15 cellular contexts compared by ENCODE assay signal in genomic region chr2:64951306-64951953, GRCh38. TPM values are rescaled to one million over a fixed set of nuclear protein-coding genes. Genes with fewer than 3 reads are reported as not detected.
DNase-seq lines count a peak whose midpoint lies in the region; ATAC-seq, FAIRE-seq and TF ChIP-seq lines count a peak whose summit lies in the region.
"Had no signal": no experiment of that assay in that cellular context is flagged by ENCODE, and none has a peak within 500 bp of the region (broad histone marks: within the 10 kb centered on the region; RNA-seq: fewer than 3 reads in every experiment).

No MANE protein-coding gene starts in this region.

- peaks cover 7 to 16% of the 10 kb centered on the region in 2 donors for H3K36me3 Mint-ChIP-seq in stimulated activated naive B cell treated with anti-CD40 and anti-IgM and Interleukin-4, amounts not matched to agents 10 μg/mL and 1 μg/mL and 100 μg/mL, for 72 hours
- no peaks in the 10 kb centered on the region for H3K36me3 Mint-ChIP-seq in activated T-cell treated with anti-CD3 and anti-CD28 coated beads, Interleukin-2, amount 50 U/mL, for 4 hours (ENCODE audit: insufficient read depth)

- peaks cover 24 to 43% of the 10 kb centered on the region in 2 donors for H3K4me1 Mint-ChIP-seq in stimulated activated naive B cell treated with anti-CD40 and anti-IgM and Interleukin-4, amounts not matched to agents 10 μg/mL and 1 μg/mL and 100 μg/mL, for 72 hours
- H3K4me1 Mint-ChIP-seq in activated T-cell treated with anti-CD3 and anti-CD28 coated beads, Interleukin-2, amount 50 U/mL, for 4 hours (ENCODE audit: low read depth), result peaks cover 16% of the 10 kb centered on the region

- CTCF ChIA-PET in HepG2 (lab: Yijun Ruan, JAX; ENCODE audit: low intra/inter-chr PET ratio, low total read pairs), result interaction anchor here (0.7 kb wide), 1 partner anchor 35 kb away, joined by 3 read pairs; no protein-coding TSS in a partner anchor
- CTCF ChIA-PET in RWPE1 (lab: Yijun Ruan, JAX), result no interaction called here

- FAIRE-seq in HepG2 (lab: Jason Lieb, UNC), result no peak

- POLR2A ChIA-PET in HepG2 (lab: Yijun Ruan, JAX) (interaction anchor here (1.1 to 1.2 kb wide), 2 partner anchors 36 to 38 kb away, joined by 3 to 4 read pairs; partner anchors contain the start of gene SLC1A4), RWPE1 (lab: Yijun Ruan, JAX; ENCODE audit: low non-redundant PET) (no interaction called here)

- no TSS peak for BruUV-seq in HepG2 (replicated peaks; lab: Mats Ljungman, UMichigan)

- H3K9me3 Mint-ChIP-seq in stimulated activated naive B cell treated with anti-CD40 and anti-IgM and Interleukin-4, amounts not matched to agents 10 μg/mL and 1 μg/mL and 100 μg/mL, for 72 hours, result peaks cover 0 to 4% of the 10 kb centered on the region in 2 donors
- H3K9me3 Mint-ChIP-seq in activated T-cell treated with anti-CD3 and anti-CD28 coated beads, Interleukin-2, amount 50 U/mL, for 4 hours, result no peaks in the 10 kb centered on the region

- H3K4me2 ChIP-seq in HepG2 (ENCODE audit: low read depth, low read length), result peak overlapping the region; percentile 20

- H3K9me3 ChIP-seq in HepG2 (ENCODE audit: low read length) (no peaks in the 10 kb centered on the region), right lobe of liver (no peaks in the 10 kb centered on the region)

- no peak overlapping the region for H3K27ac ChIP-seq in HepG2 (ENCODE audit: extremely low read length, insufficient read depth, low read length)
- no peak overlapping the region for H3K27ac ChIP-seq in right lobe of liver
- 0 out of 2 replicates have a peak overlapping the region, but pooled peaks have one; percentile 26 for H3K27ac ChIP-seq in RWPE1

- TF ChIP-seq CTCF in HepG2 (CRISPR knock-in tag; IDR thresholded peaks at IDR 0.05) (no peak), right lobe of liver (IDR thresholded peaks at IDR 0.05) (no peak), RWPE1 (conservative IDR thresholded peaks at IDR 0.05; ENCODE audit: low read depth) (no peak)

- no peak for TF ChIP-seq RAD21 in HepG2 (CRISPR knock-in tag; IDR thresholded peaks at IDR 0.05)

- H3K79me2 ChIP-seq in HepG2 (ENCODE audit: insufficient read depth, low read length), result no peaks in the 10 kb centered on the region

- H3K4me3 Mint-ChIP-seq in stimulated activated naive B cell treated with anti-CD40 and anti-IgM and Interleukin-4, amounts not matched to agents 10 μg/mL and 1 μg/mL and 100 μg/mL, for 72 hours, result no peak overlapping the region
- H3K4me3 Mint-ChIP-seq in activated T-cell treated with anti-CD3 and anti-CD28 coated beads, Interleukin-2, amount 50 U/mL, for 4 hours, result no peak overlapping the region

- TF ChIP-seq EP300 in HepG2 (IDR thresholded peaks at IDR 0.05; ENCODE audit: low read depth in 2 of 2, low read length in 2 of 2), result no peak
- no peak for TF ChIP-seq EP300 in HepG2 (CRISPR knock-in tag; IDR thresholded peaks at IDR 0.05; ENCODE audit: borderline replicate concordance)

- H3K27me3 Mint-ChIP-seq in stimulated activated naive B cell treated with anti-CD40 and anti-IgM and Interleukin-4, amounts not matched to agents 10 μg/mL and 1 μg/mL and 100 μg/mL, for 72 hours, result no peaks in the 10 kb centered on the region
- no peaks in the 10 kb centered on the region for H3K27me3 Mint-ChIP-seq in activated T-cell treated with anti-CD3 and anti-CD28 coated beads, Interleukin-2, amount 50 U/mL, for 4 hours (ENCODE audit: low read depth)

- H2AFZ ChIP-seq in HepG2 (ENCODE audit: low read length), result no peak overlapping the region

- no peak overlapping the region for H3K4me3 ChIP-seq in HepG2 (replicated peaks in 1 of 3; ENCODE audit: insufficient read depth in 1 of 3, low read depth in 2 of 3, low read length in 3 of 3)
- no peak overlapping the region for H3K4me3 ChIP-seq in right lobe of liver

- no peak overlapping the region for H3K9ac ChIP-seq in HepG2 (ENCODE audit: insufficient read depth, low read depth, low read length)

- H3K36me3 ChIP-seq in HepG2 (replicated peaks in 1 of 2; ENCODE audit: control insufficient read depth in 1 of 2, insufficient read depth in 2 of 2, low read length in 2 of 2), result no peaks in the 10 kb centered on the region
- H3K36me3 ChIP-seq in right lobe of liver, result no peaks in the 10 kb centered on the region

- intact Hi-C loops in HepG2 (cut with micrococcal nuclease; ENCODE audit: unreplicated experiment), result no loop called here
- intact Hi-C loops in right lobe of liver (cut with DNase I), result no loop called here

- H3K4me1 ChIP-seq in HepG2 (ENCODE audit: insufficient read depth, low read length) (peaks cover 40% of the 10 kb centered on the region), right lobe of liver (peaks cover 0 to 6% (median 0%) of the 10 kb centered on the region in 4 donors)
- H3K4me1 ChIP-seq: Caco-2 had no signal

- no peaks in the 10 kb centered on the region for H4K20me1 ChIP-seq in HepG2 (ENCODE audit: insufficient read depth, low read length)

- in situ Hi-C loops in HepG2 (cut with HindIII; ENCODE audit: extremely low pct_ligation_motif_present, low pct_unique_long_range_greater_than_20kb), result no loop called here

- H3K27me3 ChIP-seq in HepG2 (ENCODE audit: control insufficient read depth in 1 of 2, insufficient read depth in 2 of 2, low read length in 2 of 2), result no peaks in the 10 kb centered on the region
- H3K27me3 ChIP-seq in right lobe of liver, result no peaks in the 10 kb centered on the region

- TF ChIP-seq POLR2A in HepG2 (IDR thresholded peaks at IDR 0.05; ENCODE audit: insufficient read depth in 1 of 2, low read depth in 2 of 2, low read length in 2 of 2), result no peak
- TF ChIP-seq POLR2A in right lobe of liver (IDR thresholded peaks at IDR 0.05), result no peak

- peak overlapping the region; percentile 67 for H3K27ac Mint-ChIP-seq in stimulated activated naive B cell treated with anti-CD40 and anti-IgM and Interleukin-4, amounts not matched to agents 10 μg/mL and 1 μg/mL and 100 μg/mL, for 72 hours

- ATAC-seq in HepG2 (peak; percentile 48), right lobe of liver (no peak), esophagus mucosa (peak; percentile 18)
- peak; percentile 25 to 36 for ATAC-seq in stimulated activated naive B cell treated with anti-CD40 and anti-IgM and Interleukin-4, amounts not matched to agents 10 μg/mL and 1 μg/mL and 100 μg/mL, for 72 hours (replicated peaks)
- ATAC-seq in activated T-cell treated with anti-CD3 and anti-CD28 coated beads, Interleukin-2, amount 50 U/mL, for 4 hours, result no peak
- ATAC-seq: PC-3 had no signal

- DNase-seq in HepG2 (ENCODE audit: low spot score) (no peak), right lobe of liver (no peak), RWPE1 (ENCODE audit: low spot score) (no peak), Kasumi-1 (lab: John Stamatoyannopoulos, UW) (no peak), NCI-H345 (lab: John Stamatoyannopoulos, UW) (no peak)
- no peak for DNase-seq in stimulated activated naive B cell treated with anti-CD40 and anti-IgM and Interleukin-4, amounts not matched to agents 10 μg/mL and 1 μg/mL and 100 μg/mL, for 72 hours
- no peak for DNase-seq in activated T-cell treated with anti-CD3 and anti-CD28 coated beads, Interleukin-2, amount 50 U/mL, for 4 hours
- DNase-seq: Caco-2, GOT3, NCI-H1417 treated with DMSO at 0.1 percent for 48 hours, NCI-H2029 treated with DMSO at 0.1 percent for 48 hours, NCI-H2227 treated with DMSO at 0.1 percent for 48 hours, NCI-H526, PC-3 had no signal

- 15% methylated on average over 5 of the region's 5 CpGs for WGBS in HepG2 (ENCODE audit: low lambda C conversion rate)
- WGBS in right lobe of liver (ENCODE audit: insufficient coverage, low coverage, low lambda C conversion rate, missing lambda C conversion rate), result 61% methylated on average over 4 of the region's 5 CpGs

TF ChIP-seq in HepG2, 621 proteins besides CTCF, POLR2A, EP300 and RAD21 (continues in another document):
- no peak for TF ChIP-seq CC2D1A (CRISPR knock-in tag; IDR thresholded peaks at IDR 0.05)
- no peak for TF ChIP-seq REL (CRISPR knock-in tag; conservative IDR thresholded peaks at IDR 0.05)

RNA-seq across cellular contexts. Expression of gene SLC1A4, which starts 37.8 kb away (rescaled TPM):
- total RNA-seq in HepG2 (2016; rRNA removed; fragmentation: Illumina TruSeq; extraction: Trizol), result 24.4 and 39.6 TPM in 2 replicates
- 7.9 and 8.9 TPM in 2 replicates for total RNA-seq in HepG2 (2016; cell fraction: cytosol; rRNA removed; fragmentation: Illumina TruSeq; extraction: Trizol; ENCODE audit: low read depth)
- 19.9 and 39.6 TPM in 2 replicates for total RNA-seq in HepG2 (2016; cell fraction: insoluble cytoplasmic fraction; rRNA removed; fragmentation: Illumina TruSeq; extraction: Trizol)
- total RNA-seq in HepG2 (2016; cell fraction: membrane; rRNA removed; fragmentation: Illumina TruSeq; extraction: Trizol), result 15.6 and 16.1 TPM in 2 replicates
- 34.0 and 41.6 TPM in 2 replicates for total RNA-seq in HepG2 (2016; cell fraction: nucleus; rRNA removed; fragmentation: Illumina TruSeq; extraction: Trizol)
- polyA plus RNA-seq in HepG2 (2011; rRNA removed), result 20.8 and 21.0 TPM in 2 replicates
- polyA plus RNA-seq in HepG2 (2011; cell fraction: cytosol; rRNA removed), result 19.0 and 19.8 TPM in 2 replicates
- polyA plus RNA-seq in HepG2 (2011; cell fraction: nucleus; rRNA removed), result 14.2 and 15.7 TPM in 2 replicates
- 19.0 and 28.6 TPM in 2 replicates for polyA plus RNA-seq in HepG2 (2012)
- polyA plus RNA-seq in HepG2 (2016; cell fraction: cytosol; fragmentation: Illumina TruSeq; extraction: Trizol; ENCODE audit: low read depth), result 4.5 and 6.0 TPM in 2 replicates
- polyA plus RNA-seq in HepG2 (2016; cell fraction: insoluble cytoplasmic fraction; fragmentation: Illumina TruSeq; extraction: Trizol; ENCODE audit: low read depth), result 16.3 and 20.1 TPM in 2 replicates
- 11.7 TPM in 2 replicates for polyA plus RNA-seq in HepG2 (2016; cell fraction: membrane; fragmentation: Illumina TruSeq; extraction: Trizol; ENCODE audit: low read depth)
- 47.5 and 51.6 TPM in 2 replicates for polyA plus RNA-seq in HepG2 (2016; cell fraction: nucleus; fragmentation: Illumina TruSeq; extraction: Trizol; ENCODE audit: insufficient read depth, low read depth)
- 17.8 and 99.3 TPM in 2 replicates for polyA minus RNA-seq in HepG2 (2011; rRNA and poly(A)+ RNA removed; ENCODE audit: low replicate concordance)
- polyA minus RNA-seq in HepG2 (2011; cell fraction: cytosol; rRNA and poly(A)+ RNA removed), result 42.1 and 43.6 TPM in 2 replicates
- polyA minus RNA-seq in HepG2 (2011; cell fraction: nucleus; rRNA and poly(A)+ RNA removed), result 21.1 and 24.4 TPM in 2 replicates
- 10 to 100 TPM in 4 of 6 experiments, 1 to 10 TPM in 2; 7.2 to 21.7 (median 12.4) TPM for total RNA-seq in right lobe of liver
- total RNA-seq in esophagus mucosa, result 12.6 TPM
- total RNA-seq in activated T-cell treated with anti-CD3 and anti-CD28 coated beads, Interleukin-2, amount 50 U/mL, for 4 hours, result 10 to 100 TPM in 1 of 3 donors, 1 to 10 TPM in 2; 6.2 to 16.7 (median 9.6) TPM

Comparison
In these comparisons a context has a peak if more than half of its experiments do, and no peak if none do; other contexts are left out.
1. ATAC-seq: peak in HepG2 (single experiment), esophagus mucosa (single experiment) and stimulated activated naive B cell treated with anti-CD40 and anti-IgM and Interleukin-4, amounts not matched to agents 10 μg/mL and 1 μg/mL and 100 μg/mL, for 72 hours (2 of 2); none in right lobe of liver (0 of 4) and activated T-cell treated with anti-CD3 and anti-CD28 coated beads, Interleukin-2, amount 50 U/mL, for 4 hours (0 of 2).